2 cellular contexts compared by ENCODE assay signal in the genomic region with DNA sequence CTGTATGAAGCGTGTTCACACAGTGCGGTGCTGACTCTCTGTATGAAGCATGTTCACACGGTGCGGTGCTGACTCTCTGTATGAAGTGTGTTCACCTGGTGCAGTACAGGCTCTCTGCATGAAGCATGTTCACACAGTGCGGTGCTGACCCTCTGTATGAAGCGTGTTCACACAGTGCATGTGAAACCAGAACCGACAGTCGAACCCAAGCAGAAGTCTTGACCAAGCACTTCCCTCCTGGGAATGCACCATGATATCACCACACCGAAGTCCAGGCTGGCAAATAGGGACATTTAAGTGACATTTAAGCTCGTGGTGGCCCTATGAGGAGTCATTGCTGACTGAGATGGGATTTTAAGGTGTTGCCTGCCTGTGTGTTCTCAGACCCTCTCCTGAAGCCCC.
TF ChIP-seq lines count a peak whose summit lies in the region.

No MANE protein-coding gene starts in this region.

TF ChIP-seq in WTC11, 78 proteins besides CTCF, POLR2A, EP300 and RAD21 (continues in another document):
- TF ChIP-seq, protein P1, sequence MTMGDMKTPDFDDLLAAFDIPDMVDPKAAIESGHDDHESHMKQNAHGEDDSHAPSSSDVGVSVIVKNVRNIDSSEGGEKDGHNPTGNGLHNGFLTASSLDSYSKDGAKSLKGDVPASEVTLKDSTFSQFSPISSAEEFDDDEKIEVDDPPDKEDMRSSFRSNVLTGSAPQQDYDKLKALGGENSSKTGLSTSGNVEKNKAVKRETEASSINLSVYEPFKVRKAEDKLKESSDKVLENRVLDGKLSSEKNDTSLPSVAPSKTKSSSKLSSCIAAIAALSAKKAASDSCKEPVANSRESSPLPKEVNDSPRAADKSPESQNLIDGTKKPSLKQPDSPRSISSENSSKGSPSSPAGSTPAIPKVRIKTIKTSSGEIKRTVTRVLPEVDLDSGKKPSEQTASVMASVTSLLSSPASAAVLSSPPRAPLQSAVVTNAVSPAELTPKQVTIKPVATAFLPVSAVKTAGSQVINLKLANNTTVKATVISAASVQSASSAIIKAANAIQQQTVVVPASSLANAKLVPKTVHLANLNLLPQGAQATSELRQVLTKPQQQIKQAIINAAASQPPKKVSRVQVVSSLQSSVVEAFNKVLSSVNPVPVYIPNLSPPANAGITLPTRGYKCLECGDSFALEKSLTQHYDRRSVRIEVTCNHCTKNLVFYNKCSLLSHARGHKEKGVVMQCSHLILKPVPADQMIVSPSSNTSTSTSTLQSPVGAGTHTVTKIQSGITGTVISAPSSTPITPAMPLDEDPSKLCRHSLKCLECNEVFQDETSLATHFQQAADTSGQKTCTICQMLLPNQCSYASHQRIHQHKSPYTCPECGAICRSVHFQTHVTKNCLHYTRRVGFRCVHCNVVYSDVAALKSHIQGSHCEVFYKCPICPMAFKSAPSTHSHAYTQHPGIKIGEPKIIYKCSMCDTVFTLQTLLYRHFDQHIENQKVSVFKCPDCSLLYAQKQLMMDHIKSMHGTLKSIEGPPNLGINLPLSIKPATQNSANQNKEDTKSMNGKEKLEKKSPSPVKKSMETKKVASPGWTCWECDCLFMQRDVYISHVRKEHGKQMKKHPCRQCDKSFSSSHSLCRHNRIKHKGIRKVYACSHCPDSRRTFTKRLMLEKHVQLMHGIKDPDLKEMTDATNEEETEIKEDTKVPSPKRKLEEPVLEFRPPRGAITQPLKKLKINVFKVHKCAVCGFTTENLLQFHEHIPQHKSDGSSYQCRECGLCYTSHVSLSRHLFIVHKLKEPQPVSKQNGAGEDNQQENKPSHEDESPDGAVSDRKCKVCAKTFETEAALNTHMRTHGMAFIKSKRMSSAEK (CRISPR knock-in tag; IDR thresholded peaks at IDR 0.05; ENCODE audit: borderline replicate concordance) = no peak
- TF ChIP-seq, protein P2, sequence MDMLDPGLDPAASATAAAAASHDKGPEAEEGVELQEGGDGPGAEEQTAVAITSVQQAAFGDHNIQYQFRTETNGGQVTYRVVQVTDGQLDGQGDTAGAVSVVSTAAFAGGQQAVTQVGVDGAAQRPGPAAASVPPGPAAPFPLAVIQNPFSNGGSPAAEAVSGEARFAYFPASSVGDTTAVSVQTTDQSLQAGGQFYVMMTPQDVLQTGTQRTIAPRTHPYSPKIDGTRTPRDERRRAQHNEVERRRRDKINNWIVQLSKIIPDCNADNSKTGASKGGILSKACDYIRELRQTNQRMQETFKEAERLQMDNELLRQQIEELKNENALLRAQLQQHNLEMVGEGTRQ (CRISPR knock-in tag; IDR thresholded peaks at IDR 0.05) = no peak
- TF ChIP-seq ESRRA (CRISPR knock-in tag; IDR thresholded peaks at IDR 0.05; ENCODE audit: borderline replicate concordance) (no peak), RELA (CRISPR knock-in tag; IDR thresholded peaks at IDR 0.05; ENCODE audit: borderline replicate concordance) (no peak), GTF2I (CRISPR knock-in tag; conservative IDR thresholded peaks at IDR 0.05) (no peak), FOXP1 (CRISPR knock-in tag; IDR thresholded peaks at IDR 0.05; ENCODE audit: borderline replicate concordance) (no peak), OVOL2 (CRISPR knock-in tag; IDR thresholded peaks at IDR 0.05; ENCODE audit: borderline replicate concordance) (no peak), SP1 (CRISPR knock-in tag; conservative IDR thresholded peaks at IDR 0.05) (no peak)
- TF ChIP-seq, protein P3, sequence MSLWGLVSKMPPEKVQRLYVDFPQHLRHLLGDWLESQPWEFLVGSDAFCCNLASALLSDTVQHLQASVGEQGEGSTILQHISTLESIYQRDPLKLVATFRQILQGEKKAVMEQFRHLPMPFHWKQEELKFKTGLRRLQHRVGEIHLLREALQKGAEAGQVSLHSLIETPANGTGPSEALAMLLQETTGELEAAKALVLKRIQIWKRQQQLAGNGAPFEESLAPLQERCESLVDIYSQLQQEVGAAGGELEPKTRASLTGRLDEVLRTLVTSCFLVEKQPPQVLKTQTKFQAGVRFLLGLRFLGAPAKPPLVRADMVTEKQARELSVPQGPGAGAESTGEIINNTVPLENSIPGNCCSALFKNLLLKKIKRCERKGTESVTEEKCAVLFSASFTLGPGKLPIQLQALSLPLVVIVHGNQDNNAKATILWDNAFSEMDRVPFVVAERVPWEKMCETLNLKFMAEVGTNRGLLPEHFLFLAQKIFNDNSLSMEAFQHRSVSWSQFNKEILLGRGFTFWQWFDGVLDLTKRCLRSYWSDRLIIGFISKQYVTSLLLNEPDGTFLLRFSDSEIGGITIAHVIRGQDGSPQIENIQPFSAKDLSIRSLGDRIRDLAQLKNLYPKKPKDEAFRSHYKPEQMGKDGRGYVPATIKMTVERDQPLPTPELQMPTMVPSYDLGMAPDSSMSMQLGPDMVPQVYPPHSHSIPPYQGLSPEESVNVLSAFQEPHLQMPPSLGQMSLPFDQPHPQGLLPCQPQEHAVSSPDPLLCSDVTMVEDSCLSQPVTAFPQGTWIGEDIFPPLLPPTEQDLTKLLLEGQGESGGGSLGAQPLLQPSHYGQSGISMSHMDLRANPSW (CRISPR knock-in tag; conservative IDR thresholded peaks at IDR 0.05; ENCODE audit: low read depth) = no peak
- TF ChIP-seq, protein P4, sequence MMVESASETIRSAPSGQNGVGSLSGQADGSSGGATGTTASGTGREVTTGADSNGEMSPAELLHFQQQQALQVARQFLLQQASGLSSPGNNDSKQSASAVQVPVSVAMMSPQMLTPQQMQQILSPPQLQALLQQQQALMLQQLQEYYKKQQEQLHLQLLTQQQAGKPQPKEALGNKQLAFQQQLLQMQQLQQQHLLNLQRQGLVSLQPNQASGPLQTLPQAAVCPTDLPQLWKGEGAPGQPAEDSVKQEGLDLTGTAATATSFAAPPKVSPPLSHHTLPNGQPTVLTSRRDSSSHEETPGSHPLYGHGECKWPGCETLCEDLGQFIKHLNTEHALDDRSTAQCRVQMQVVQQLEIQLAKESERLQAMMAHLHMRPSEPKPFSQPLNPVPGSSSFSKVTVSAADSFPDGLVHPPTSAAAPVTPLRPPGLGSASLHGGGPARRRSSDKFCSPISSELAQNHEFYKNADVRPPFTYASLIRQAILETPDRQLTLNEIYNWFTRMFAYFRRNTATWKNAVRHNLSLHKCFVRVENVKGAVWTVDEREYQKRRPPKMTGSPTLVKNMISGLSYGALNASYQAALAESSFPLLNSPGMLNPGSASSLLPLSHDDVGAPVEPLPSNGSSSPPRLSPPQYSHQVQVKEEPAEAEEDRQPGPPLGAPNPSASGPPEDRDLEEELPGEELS (CRISPR knock-in tag; IDR thresholded peaks at IDR 0.05) = no peak
- TF ChIP-seq, protein P5, sequence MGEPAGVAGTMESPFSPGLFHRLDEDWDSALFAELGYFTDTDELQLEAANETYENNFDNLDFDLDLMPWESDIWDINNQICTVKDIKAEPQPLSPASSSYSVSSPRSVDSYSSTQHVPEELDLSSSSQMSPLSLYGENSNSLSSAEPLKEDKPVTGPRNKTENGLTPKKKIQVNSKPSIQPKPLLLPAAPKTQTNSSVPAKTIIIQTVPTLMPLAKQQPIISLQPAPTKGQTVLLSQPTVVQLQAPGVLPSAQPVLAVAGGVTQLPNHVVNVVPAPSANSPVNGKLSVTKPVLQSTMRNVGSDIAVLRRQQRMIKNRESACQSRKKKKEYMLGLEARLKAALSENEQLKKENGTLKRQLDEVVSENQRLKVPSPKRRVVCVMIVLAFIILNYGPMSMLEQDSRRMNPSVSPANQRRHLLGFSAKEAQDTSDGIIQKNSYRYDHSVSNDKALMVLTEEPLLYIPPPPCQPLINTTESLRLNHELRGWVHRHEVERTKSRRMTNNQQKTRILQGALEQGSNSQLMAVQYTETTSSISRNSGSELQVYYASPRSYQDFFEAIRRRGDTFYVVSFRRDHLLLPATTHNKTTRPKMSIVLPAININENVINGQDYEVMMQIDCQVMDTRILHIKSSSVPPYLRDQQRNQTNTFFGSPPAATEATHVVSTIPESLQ (CRISPR knock-in tag; IDR thresholded peaks at IDR 0.05) = no peak

TF ChIP-seq in H1, 55 proteins besides CTCF, POLR2A, EP300 and RAD21:
- TF ChIP-seq ZNF274 (IDR thresholded peaks at IDR 0.05; ENCODE audit: borderline replicate concordance, extremely low read depth, low read length) (no peak), SAP30 (IDR thresholded peaks at IDR 0.05; ENCODE audit: insufficient read depth, insufficient replicate concordance, low read length) (no peak), SIX5 (IDR thresholded peaks at IDR 0.05; ENCODE audit: low read depth, low read length) (no peak), JUND (IDR thresholded peaks at IDR 0.05; ENCODE audit: low read length) (no peak), GABPA (IDR thresholded peaks at IDR 0.05; ENCODE audit: borderline replicate concordance, insufficient read depth, low read length) (no peak), BACH1 (IDR thresholded peaks at IDR 0.05; ENCODE audit: low read length) (no peak), PHF8 (conservative IDR thresholded peaks at IDR 0.05; ENCODE audit: low read depth, low read length) (no peak)
- TF ChIP-seq, protein P6, sequence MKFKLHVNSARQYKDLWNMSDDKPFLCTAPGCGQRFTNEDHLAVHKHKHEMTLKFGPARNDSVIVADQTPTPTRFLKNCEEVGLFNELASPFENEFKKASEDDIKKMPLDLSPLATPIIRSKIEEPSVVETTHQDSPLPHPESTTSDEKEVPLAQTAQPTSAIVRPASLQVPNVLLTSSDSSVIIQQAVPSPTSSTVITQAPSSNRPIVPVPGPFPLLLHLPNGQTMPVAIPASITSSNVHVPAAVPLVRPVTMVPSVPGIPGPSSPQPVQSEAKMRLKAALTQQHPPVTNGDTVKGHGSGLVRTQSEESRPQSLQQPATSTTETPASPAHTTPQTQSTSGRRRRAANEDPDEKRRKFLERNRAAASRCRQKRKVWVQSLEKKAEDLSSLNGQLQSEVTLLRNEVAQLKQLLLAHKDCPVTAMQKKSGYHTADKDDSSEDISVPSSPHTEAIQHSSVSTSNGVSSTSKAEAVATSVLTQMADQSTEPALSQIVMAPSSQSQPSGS (IDR thresholded peaks at IDR 0.05; ENCODE audit: low read length) = no peak
